12 cellular contexts compared by ENCODE assay signal in the genomic region with DNA sequence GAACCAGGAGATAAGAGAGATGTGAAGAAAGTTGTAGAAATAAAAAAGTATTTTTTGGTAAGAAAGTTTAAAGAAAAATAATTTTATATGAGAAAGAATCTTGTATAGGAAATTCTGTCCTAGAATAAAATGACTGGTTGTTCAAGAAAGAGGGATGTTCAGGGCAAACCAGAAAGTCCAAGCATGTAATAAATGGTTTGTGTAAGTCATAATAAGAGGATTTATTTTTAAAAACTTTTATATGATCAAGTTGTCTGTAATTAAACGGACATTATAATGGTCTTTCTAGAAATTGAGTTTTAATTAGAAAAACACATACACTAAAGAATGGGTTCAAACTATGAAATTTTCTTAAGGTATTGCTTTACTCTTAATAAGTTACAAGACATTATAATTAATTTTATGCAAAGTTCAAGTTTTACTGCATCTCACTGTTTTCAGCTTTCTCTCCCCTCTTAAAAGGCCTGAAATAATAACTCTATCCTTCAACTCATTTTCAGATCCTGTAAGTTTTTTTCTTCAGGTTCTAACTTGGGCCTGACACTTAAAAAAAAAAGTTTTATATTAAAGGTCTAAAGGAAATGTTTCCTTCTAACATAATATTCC.
"Had no signal": no experiment of that assay in that cellular context is flagged by ENCODE, and none has a peak within 500 bp of the region (broad histone marks: within the 10 kb centered on the region; RNA-seq: fewer than 3 reads in every experiment).

No MANE protein-coding gene starts in this region.

- ATAC-seq: activated T-helper 17 cell treated with anti-CD3 and anti-CD28 coated beads, Interleukin-2, amount 50 U/mL, for 72 hours; gastrocnemius medialis; heart right ventricle; left ventricle myocardium superior; stimulated activated naive CD8-positive, alpha-beta T cell treated with anti-CD3 and anti-CD28 coated beads, Interleukin-15, Interleukin-2, amounts not matched to agents 100 U/mL and 50 U/mL, for 24 hours had no signal

- DNase-seq: activated CD4-positive, alpha-beta T cell treated with anti-CD3 and anti-CD28 coated beads, Interleukin-2, amount 50 U/mL, for 1 hour; activated naive CD4-positive, alpha-beta T cell treated with anti-CD3 and anti-CD28 coated beads for 36 hours; activated T-cell treated with anti-CD3 and anti-CD28 coated beads for 4 hours; colonic mucosa; gastrocnemius medialis; heart right ventricle; left ventricle myocardium superior; stimulated activated CD4-positive, alpha-beta T cell treated with anti-CD3 and anti-CD28 coated beads, Interleukin-2, amount 100 ng/mL, for 48 hours; stimulated activated naive CD8-positive, alpha-beta T cell treated with anti-CD3 and anti-CD28 coated beads, Interleukin-15, Interleukin-2, amounts not matched to agents 100 U/mL and 50 U/mL, for 24 hours; upper lobe of left lung had no signal

- H3K4me3 ChIP-seq: colonic mucosa, gastrocnemius medialis, heart right ventricle, suprapubic skin, upper lobe of left lung had no signal
